ENCODE assay signal across 15 cellular contexts in genomic region chr7:18663321-18663720, GRCh38.
DNase-seq lines count a peak whose midpoint lies in the region; ATAC-seq lines count a peak whose summit lies in the region.
"Had no signal": no experiment of that assay in that cellular context is flagged by ENCODE, and none has a peak within 500 bp of the region (broad histone marks: within the 10 kb centered on the region; RNA-seq: fewer than 3 reads in every experiment).

No MANE protein-coding gene starts in this region.

- ATAC-seq in Right ventricle myocardium inferior (peak; percentile 34), left cardiac atrium (peak; percentile 5 to 38), GM19328 (IDR thresholded peaks at IDR 0.05; ENCODE audit: unreplicated experiment) (no peak)
- peak; percentile 18 for ATAC-seq in stimulated activated effector memory CD8-positive, alpha-beta T cell treated with anti-CD3 and anti-CD28 coated beads, Interleukin-12 subunit alpha, Interleukin-12 subunit beta, amount 100 ng/mL, for 72 hours

- DNase-seq in Right ventricle myocardium inferior (ENCODE audit: missing footprints) (no peak), cardiac septum (ENCODE audit: low spot score) (no peak), UCSD-AML1 (lab: John Stamatoyannopoulos, UW; ENCODE audit: unreplicated experiment) (peak; percentile 54), left cardiac atrium (peak; percentile 26), T-helper 9 cell (no peak), NCI-H526 (lab: John Stamatoyannopoulos, UW) (no peak)
- DNase-seq in stimulated activated effector memory CD8-positive, alpha-beta T cell treated with anti-CD3 and anti-CD28 coated beads, Interleukin-12 subunit alpha, Interleukin-12 subunit beta, amount 100 ng/mL, for 72 hours (ENCODE audit: low spot score in 2 of 2): no peak
- DNase-seq: Caco-2; CD4-positive, alpha-beta T cell; GM23248; MM.1S; NCI-H1105; NCI-H748 treated with DMSO at 0.1 percent for 48 hours; RPMI8226 had no signal

- intact Hi-C loops in Right ventricle myocardium inferior (cut with DNase I): loop anchor here (10.0 kb wide), 1 partner anchor 469 kb away; no protein-coding TSS in a partner anchor
- intact Hi-C loops in cardiac septum (cut with DNase I): no loop called here
- intact Hi-C loops in left cardiac atrium (cut with DNase I): loop anchor here in 1 of 2 donors (10.0 kb wide), 1 partner anchor 309 kb away; no protein-coding TSS in a partner anchor

- H3K27ac Mint-ChIP-seq in stimulated activated effector memory CD8-positive, alpha-beta T cell treated with anti-CD3 and anti-CD28 coated beads, Interleukin-12 subunit alpha, Interleukin-12 subunit beta, amount 100 ng/mL, for 72 hours: no peak overlapping the region
- H3K27ac Mint-ChIP-seq: CD4-positive, alpha-beta T cell had no signal

- peaks cover 17% of the 10 kb centered on the region for H3K36me3 Mint-ChIP-seq in stimulated activated effector memory CD8-positive, alpha-beta T cell treated with anti-CD3 and anti-CD28 coated beads, Interleukin-12 subunit alpha, Interleukin-12 subunit beta, amount 100 ng/mL, for 72 hours

- peaks cover 7% of the 10 kb centered on the region for H3K4me1 Mint-ChIP-seq in stimulated activated effector memory CD8-positive, alpha-beta T cell treated with anti-CD3 and anti-CD28 coated beads, Interleukin-12 subunit alpha, Interleukin-12 subunit beta, amount 100 ng/mL, for 72 hours

- no peak overlapping the region for H3K4me3 Mint-ChIP-seq in stimulated activated effector memory CD8-positive, alpha-beta T cell treated with anti-CD3 and anti-CD28 coated beads, Interleukin-12 subunit alpha, Interleukin-12 subunit beta, amount 100 ng/mL, for 72 hours
- H3K4me3 Mint-ChIP-seq: CD4-positive, alpha-beta T cell had no signal

- no peaks in the 10 kb centered on the region for H3K9me3 Mint-ChIP-seq in stimulated activated effector memory CD8-positive, alpha-beta T cell treated with anti-CD3 and anti-CD28 coated beads, Interleukin-12 subunit alpha, Interleukin-12 subunit beta, amount 100 ng/mL, for 72 hours
- H3K9me3 Mint-ChIP-seq: CD4-positive, alpha-beta T cell had no signal

Comparison
In these comparisons a context has a peak if more than half of its experiments do, and no peak if none do; other contexts are left out.
1. DNase-seq: peak in UCSD-AML1 (single experiment) and left cardiac atrium (single experiment); none in Right ventricle myocardium inferior (single experiment), cardiac septum (single experiment), stimulated activated effector memory CD8-positive, alpha-beta T cell treated with anti-CD3 and anti-CD28 coated beads, Interleukin-12 subunit alpha, Interleukin-12 subunit beta, amount 100 ng/mL, for 72 hours (0 of 2), T-helper 9 cell (single experiment) and NCI-H526 (0 of 2).